ENCODE assay signal across 8 cellular contexts in genomic region chr22:19085233-19086043, GRCh38. TPM values are rescaled to one million over a fixed set of nuclear protein-coding genes. Genes with fewer than 3 reads are reported as not detected.
A peak's percentile ranks its signal among the peaks of the same experiment; 100 is the strongest.
DNase-seq lines count a peak whose midpoint lies in the region; ATAC-seq and TF ChIP-seq lines count a peak whose summit lies in the region.

No MANE protein-coding gene starts in this region.

- H3K18ac ChIP-seq in neuronal stem cell (ENCODE audit: low read length): no peak overlapping the region

- peak; percentile 63 for TF ChIP-seq CTCF in HFFc6 (IDR thresholded peaks at IDR 0.05)
- TF ChIP-seq CTCF in OCI-LY7 (conservative IDR thresholded peaks at IDR 0.05; ENCODE audit: low read length): peak; percentile 79
- TF ChIP-seq CTCF in osteoblast (IDR thresholded peaks at IDR 0.05; ENCODE audit: extremely low read depth, low read depth, low read length): peak; percentile 55

- H3K4me3 ChIP-seq in OCI-LY7 (ENCODE audit: low read depth, low read length, poor library complexity, severe bottlenecking) (peak overlapping the region; percentile 57), osteoblast (ENCODE audit: insufficient read depth, low read length) (no peak overlapping the region), neuronal stem cell (ENCODE audit: low read length in 2 of 2) (no peak overlapping the region)

- H3K4me3 Mint-ChIP-seq in HFFc6: peak overlapping the region; percentile 32; the same call in 1 of the 2 replicates

- H3K9me3 Mint-ChIP-seq in HFFc6: no peaks in the 10 kb centered on the region

- peak overlapping the region; percentile 62 for H3K27ac Mint-ChIP-seq in HFFc6

- intact Hi-C loops in OCI-LY7 (cut with micrococcal nuclease; ENCODE audit: unreplicated experiment): loop anchor here (1.0 to 2.0 kb wide), 2 partner anchors 49 to 59 kb away; partner anchors contain the start of gene ESS2

- no peak overlapping the region for H2BK5ac ChIP-seq in neuronal stem cell (ENCODE audit: low read length)

- no peak overlapping the region for H2BK120ac ChIP-seq in neuronal stem cell (ENCODE audit: low read depth, low read length)

- H3K79me2 ChIP-seq in OCI-LY7 (ENCODE audit: insufficient read depth, low read depth, low read length) (no peaks in the 10 kb centered on the region; the same call in 1 of the 2 replicates), osteoblast (ENCODE audit: insufficient read depth, low read length) (peaks cover 13% of the 10 kb centered on the region)

- peak overlapping the region; percentile 91 for H3K4me2 ChIP-seq in OCI-LY7 (ENCODE audit: low read length)
- no peak overlapping the region for H3K4me2 ChIP-seq in osteoblast (ENCODE audit: insufficient read depth, low read length)
- no peak overlapping the region for H3K4me2 ChIP-seq in neuronal stem cell (ENCODE audit: insufficient read depth, low read length, poor library complexity, severe bottlenecking)

- H2AK5ac ChIP-seq in neuronal stem cell (ENCODE audit: low read depth, low read length): no peak overlapping the region

- H2BK15ac ChIP-seq in neuronal stem cell (ENCODE audit: low read length): no peak overlapping the region

- H3K9me2 ChIP-seq in OCI-LY7 (ENCODE audit: insufficient read depth, low read length): no peaks in the 10 kb centered on the region

- POLR2A ChIA-PET in OCI-LY7 (lab: Charles Lee): interaction anchor here (0.7 to 1.2 kb wide), 2 partner anchors 12 to 568 kb away, joined by 3 read pairs; no protein-coding TSS in a partner anchor

- H2AFZ ChIP-seq in OCI-LY7 (ENCODE audit: low read length) (no peak overlapping the region), osteoblast (ENCODE audit: low read length) (no peak overlapping the region), neuronal stem cell (ENCODE audit: low read length) (no peak overlapping the region)

- H3K4me1 Mint-ChIP-seq in HFFc6 (ENCODE audit: low read depth): peaks cover 24% of the 10 kb centered on the region

- H4K20me1 ChIP-seq in OCI-LY7 (ENCODE audit: insufficient read depth, low read length): peaks cover 8% of the 10 kb centered on the region; the same call in 1 of the 2 replicates
- H4K20me1 ChIP-seq in osteoblast (ENCODE audit: insufficient read depth, low read length): peaks cover 39% of the 10 kb centered on the region

- no peak overlapping the region for H2BK12ac ChIP-seq in neuronal stem cell (ENCODE audit: low read length)

- no TSS peak for BruUV-seq in OCI-LY7 (replicated peaks; lab: Mats Ljungman, UMichigan)

- no peak overlapping the region for H3K14ac ChIP-seq in neuronal stem cell (ENCODE audit: low read length)

- H3K4me1 ChIP-seq in OCI-LY7 (ENCODE audit: insufficient read depth, low read length, poor library complexity, severe bottlenecking) (peaks cover 24% of the 10 kb centered on the region), osteoblast (ENCODE audit: insufficient read depth, low read length) (peaks cover 16% of the 10 kb centered on the region), neuronal stem cell (ENCODE audit: control insufficient read depth in 2 of 2, insufficient read depth in 1 of 2, low read depth in 1 of 2, low read length in 2 of 2) (peaks cover 0 to 20% of the 10 kb centered on the region in 2 donors)

- H3K36me3 Mint-ChIP-seq in HFFc6 (ENCODE audit: low read depth): peaks cover 16% of the 10 kb centered on the region

- H3K4ac ChIP-seq in neuronal stem cell (ENCODE audit: low read length): no peak overlapping the region

- no peaks in the 10 kb centered on the region for H3K27me3 Mint-ChIP-seq in HFFc6 (ENCODE audit: insufficient read depth)

- no peaks in the 10 kb centered on the region for H3K9me3 ChIP-seq in OCI-LY7 (ENCODE audit: low read length)
- H3K9me3 ChIP-seq in osteoblast (ENCODE audit: low read depth, low read length): no peaks in the 10 kb centered on the region
- H3K9me3 ChIP-seq in neuronal stem cell (replicated peaks in 1 of 2; ENCODE audit: control insufficient read depth in 2 of 2, insufficient read depth in 1 of 2, low read depth in 1 of 2, low read length in 2 of 2): peaks cover 0 to 5% of the 10 kb centered on the region in 2 donors

- no CpG with 5 or more reads among the region's 1 CpG for WGBS in neuronal stem cell (ENCODE audit: extremely low coverage in 2 of 2, insufficient read length in 2 of 2, insufficient replicate concordance in 1 of 2), 2 donors

- H3K36me3 ChIP-seq in OCI-LY7 (ENCODE audit: insufficient read depth, low read length) (peaks cover 16% of the 10 kb centered on the region; the same call in 1 of the 2 replicates), osteoblast (ENCODE audit: insufficient read depth, low read length) (no peaks in the 10 kb centered on the region), neuronal stem cell (replicated peaks in 1 of 2; ENCODE audit: control insufficient read depth in 2 of 2, insufficient read depth in 2 of 2, low read length in 2 of 2) (peaks cover 13 to 49% of the 10 kb centered on the region in 2 donors)

- peak overlapping the region; percentile 89 for H3K27ac ChIP-seq in OCI-LY7 (ENCODE audit: low read depth, low read length, poor library complexity, severe bottlenecking)
- no peak overlapping the region for H3K27ac ChIP-seq in osteoblast (ENCODE audit: low read depth, low read length)
- H3K27ac ChIP-seq in neuronal stem cell (replicated peaks; ENCODE audit: low read length): no peak overlapping the region

- no peak overlapping the region for H3K9ac ChIP-seq in neuronal stem cell (ENCODE audit: low read depth, low read length, poor library complexity)

- H3K79me1 ChIP-seq in neuronal stem cell (ENCODE audit: low read depth, low read length): no peaks in the 10 kb centered on the region

- H4K8ac ChIP-seq in neuronal stem cell (ENCODE audit: low read depth, low read length): no peak overlapping the region

- CTCF ChIA-PET in OCI-LY7 (lab: Charles Lee; ENCODE audit: unreplicated experiment): no interaction called here

- H3K23ac ChIP-seq in neuronal stem cell (ENCODE audit: low read depth, low read length, poor library complexity): no peak overlapping the region

- H3K27me3 ChIP-seq in osteoblast (ENCODE audit: insufficient read depth, low read length) (no peaks in the 10 kb centered on the region), neuronal stem cell (ENCODE audit: control insufficient read depth in 3 of 3, insufficient read depth in 3 of 3, low read depth in 1 of 3, low read length in 3 of 3) (no peaks in the 10 kb centered on the region)

- ATAC-seq in esophagus mucosa: peak; percentile 31
- no peak for ATAC-seq in HG03432 (IDR thresholded peaks at IDR 0.05; ENCODE audit: unreplicated experiment)
- ATAC-seq in HG03439 (IDR thresholded peaks at IDR 0.05; ENCODE audit: unreplicated experiment): no peak

- H4K91ac ChIP-seq in neuronal stem cell (ENCODE audit: low read depth, low read length, poor library complexity): no peak overlapping the region

- DNase-seq in EL (peak; percentile 29), HFFc6 (peak; percentile 36), OCI-LY7 (ENCODE audit: low spot score) (peak; percentile 85), osteoblast (ENCODE audit: insufficient read length, low spot score, missing footprints) (peak; percentile 93), neuronal stem cell (ENCODE audit: low spot score) (no peak)

RNA-seq across cellular contexts. Expression of gene DGCR2, which starts 36.8 kb away (rescaled TPM):
- 10 to 100 TPM; 46.1 to 57.9 (median 53.7) TPM for total RNA-seq in HFFc6 (2021; fragmentation: NEBNext Ultra II Directional; extraction: Animal tissue kit (Norgen Biotek cat#: 25700))
- 26.6 and 29.7 TPM in 2 replicates for total RNA-seq in OCI-LY7 (2014; rRNA removed; shearing (Covaris generic))
- total RNA-seq in OCI-LY7 (2022): 26.9 and 27.6 TPM in 2 replicates
- 46.6 TPM for total RNA-seq in esophagus mucosa
- total RNA-seq in osteoblast: 40.7 and 43.4 TPM in 2 replicates
- 31.2 TPM for polyA plus RNA-seq in neuronal stem cell (2013, experiment 1 of 2)
- polyA plus RNA-seq in neuronal stem cell (2013, experiment 2 of 2): 31.1 TPM

RNA-seq across cellular contexts. Expression of gene TSSK2, which starts 45.7 kb away (rescaled TPM):
- total RNA-seq in HFFc6 (2021; fragmentation: NEBNext Ultra II Directional; extraction: Animal tissue kit (Norgen Biotek cat#: 25700)): not detected
- total RNA-seq in OCI-LY7 (2014; rRNA removed; shearing (Covaris generic)): not detected in 2 replicates
- not detected in 2 replicates for total RNA-seq in OCI-LY7 (2022)
- not detected for total RNA-seq in esophagus mucosa
- total RNA-seq in osteoblast: not detected in 2 replicates
- polyA plus RNA-seq in neuronal stem cell (2013, experiment 1 of 2): not detected
- polyA plus RNA-seq in neuronal stem cell (2013, experiment 2 of 2): not detected

RNA-seq across cellular contexts. Expression of gene ESS2, which starts 59.0 kb away (rescaled TPM):
- total RNA-seq in HFFc6 (2021; fragmentation: NEBNext Ultra II Directional; extraction: Animal tissue kit (Norgen Biotek cat#: 25700)): 10 to 100 TPM; 16.6 to 19.2 (median 17.6) TPM
- total RNA-seq in OCI-LY7 (2014; rRNA removed; shearing (Covaris generic)): 8.0 and 13.4 TPM in 2 replicates
- 14.1 and 15.7 TPM in 2 replicates for total RNA-seq in OCI-LY7 (2022)
- total RNA-seq in esophagus mucosa: 9.9 TPM
- 19.4 and 22.1 TPM in 2 replicates for total RNA-seq in osteoblast
- 9.2 TPM for polyA plus RNA-seq in neuronal stem cell (2013, experiment 1 of 2)
- polyA plus RNA-seq in neuronal stem cell (2013, experiment 2 of 2): 9.2 TPM
